8 cellular contexts compared by ENCODE assay signal in genomic region chr12:121536929-121537813, GRCh38. TPM values are rescaled to one million over a fixed set of nuclear protein-coding genes. Genes with fewer than 3 reads are reported as not detected.
DNase-seq lines count a peak whose midpoint lies in the region; ATAC-seq, FAIRE-seq and TF ChIP-seq lines count a peak whose summit lies in the region.

No MANE protein-coding gene starts in this region.

- H3K4me1 Mint-ChIP-seq in activated CD4-positive, alpha-beta T cell treated with anti-CD3 and anti-CD28 coated beads, Interleukin-2, amount 10 ng/mL, durations not matched to agents 7 days and 5 days, result peaks cover 43% of the 10 kb centered on the region

- peaks cover 43 to 54% of the 10 kb centered on the region in 2 experiments for H4K20me1 ChIP-seq in H1 (replicated peaks in 1 of 2; ENCODE audit: control insufficient read depth in 1 of 2, insufficient read depth in 2 of 2, low read length in 2 of 2)

- H2BK12ac ChIP-seq in H1 (ENCODE audit: low read depth, low read length) (no peak overlapping the region), mesenchymal stem cell (ENCODE audit: low read length in 2 of 2) (peak overlapping the region; percentile 22 to 67)

- H3K27ac ChIP-seq in H1 (ENCODE audit: low read depth, low read length), result no peak overlapping the region
- peak overlapping the region; percentile 75 for H3K27ac ChIP-seq in mesenchymal stem cell (ENCODE audit: low read length, poor library complexity, severe bottlenecking)

- peaks cover 14% of the 10 kb centered on the region for H3K23me2 ChIP-seq in H1 (ENCODE audit: low read depth, low read length)

- H2BK120ac ChIP-seq in H1 (replicated peaks; ENCODE audit: low read depth, low read length) (no peak overlapping the region), mesenchymal stem cell (ENCODE audit: low read depth, low read length) (peak overlapping the region; percentile 82)

- H3K27me3 ChIP-seq in H1 (replicated peaks in 1 of 4; ENCODE audit: control insufficient read depth in 3 of 4, extremely low read depth in 1 of 4, insufficient read depth in 3 of 4, low read length in 3 of 4) (peaks cover 0 to 9% (median 0%) of the 10 kb centered on the region in 4 experiments; a peak in 3 of 7 replicates), mesenchymal stem cell (ENCODE audit: control insufficient read depth in 1 of 2, insufficient read depth in 1 of 2, low read length in 2 of 2) (no peaks in the 10 kb centered on the region)

- H3K4me2 ChIP-seq in H1 (ENCODE audit: insufficient read depth in 1 of 2, low read depth in 2 of 2, low read length in 2 of 2), result peak overlapping the region; percentile 86 to 95
- peak overlapping the region; percentile 99 for H3K4me2 ChIP-seq in mesenchymal stem cell (ENCODE audit: low read length, poor library complexity, severe bottlenecking)

- DNase-seq in Ammon's horn (ENCODE audit: low spot score) (peak; percentile 91), NCI-H226 (peak; percentile 59), H1 (ENCODE audit: low read depth in 1 of 2, low spot score in 2 of 2) (peak in 1 of 2 experiments; percentile 78), mesenchymal stem cell (peak; percentile 89)
- DNase-seq in activated CD4-positive, alpha-beta T cell treated with anti-CD3 and anti-CD28 coated beads, Interleukin-2, amount 10 ng/mL, durations not matched to agents 7 days and 5 days, result peak; percentile 43
- peak; percentile 33 to 43 for DNase-seq in stimulated activated CD8-positive, alpha-beta memory T cell treated with anti-CD3 and anti-CD28 coated beads, Interleukin-7, amount 100 ng/mL, for 48 hours (ENCODE audit: extremely low read depth in 1 of 2, low read depth in 1 of 2)

- H3K27ac Mint-ChIP-seq in activated CD4-positive, alpha-beta T cell treated with anti-CD3 and anti-CD28 coated beads, Interleukin-2, amount 10 ng/mL, durations not matched to agents 7 days and 5 days, result peak overlapping the region; percentile 79

- H4K91ac ChIP-seq in H1 (replicated peaks; ENCODE audit: insufficient read length, low read length) (no peak overlapping the region), mesenchymal stem cell (ENCODE audit: low read length) (peak overlapping the region; percentile 52)

- no peaks in the 10 kb centered on the region for H3K9me3 ChIP-seq in H1 (ENCODE audit: insufficient read depth in 2 of 2, low read depth in 1 of 2, low read length in 1 of 2)
- no peaks in the 10 kb centered on the region for H3K9me3 ChIP-seq in mesenchymal stem cell (ENCODE audit: control insufficient read depth, low read length)

- peaks cover 11 to 25% (median 16%) of the 10 kb centered on the region in 4 experiments for H3K36me3 ChIP-seq in H1 (ENCODE audit: control insufficient read depth in 2 of 4, insufficient read depth in 4 of 4, low read length in 3 of 4)
- H3K36me3 ChIP-seq in mesenchymal stem cell (ENCODE audit: control insufficient read depth in 1 of 2, insufficient read depth in 2 of 2, low read depth in 1 of 2, low read length in 2 of 2), result peaks cover 11 to 14% of the 10 kb centered on the region in 2 experiments

- H3K4me3 ChIP-seq in H1 (ENCODE audit: extremely low read depth in 1 of 4, insufficient read depth in 2 of 4, low read depth in 3 of 4, low read length in 4 of 4), result peak overlapping the region; percentile 0 to 59 (median 45); a peak in 7 of 8 replicates
- H3K4me3 ChIP-seq in mesenchymal stem cell (ENCODE audit: insufficient read depth in 1 of 2, low read depth in 1 of 2, low read length in 2 of 2), result peak overlapping the region; percentile 63 to 80

- no peak overlapping the region for H2BK20ac ChIP-seq in H1 (ENCODE audit: low read length)

- H2BK15ac ChIP-seq in H1 (ENCODE audit: low read length) (no peak overlapping the region), mesenchymal stem cell (ENCODE audit: low read depth, poor library complexity, severe bottlenecking) (peak overlapping the region; percentile 94)

- H3K9ac ChIP-seq in H1 (replicated peaks in 1 of 4; ENCODE audit: extremely low read depth in 1 of 4, low read depth in 3 of 4, low read length in 3 of 4) (peak overlapping the region in 1 of 4 experiments; percentile 25; a peak in 1 of 7 replicates), mesenchymal stem cell (ENCODE audit: low read length) (peak overlapping the region; percentile 80)

- no peak overlapping the region for H3K23ac ChIP-seq in H1 (ENCODE audit: insufficient read length)
- H3K23ac ChIP-seq in mesenchymal stem cell (ENCODE audit: low read length in 2 of 2), result peak overlapping the region in 1 of 2 experiments; percentile 27

- peak overlapping the region; percentile 67 for H3K4me3 Mint-ChIP-seq in activated CD4-positive, alpha-beta T cell treated with anti-CD3 and anti-CD28 coated beads, Interleukin-2, amount 10 ng/mL, durations not matched to agents 7 days and 5 days

- H3K18ac ChIP-seq in H1 (ENCODE audit: extremely low read depth, low read length) (no peak overlapping the region; the same call in 1 of the 2 replicates), mesenchymal stem cell (ENCODE audit: low read depth in 1 of 2, low read length in 2 of 2) (peak overlapping the region; percentile 64 to 91)

- H3K27me3 Mint-ChIP-seq in activated CD4-positive, alpha-beta T cell treated with anti-CD3 and anti-CD28 coated beads, Interleukin-2, amount 10 ng/mL, durations not matched to agents 7 days and 5 days, result no peaks in the 10 kb centered on the region

- CTCF ChIA-PET in activated CD4-positive, alpha-beta T cell treated with anti-CD3 and anti-CD28 coated beads, Interleukin-2, amount 10 ng/mL, durations not matched to agents 7 days and 5 days (lab: Charles Lee), result interaction anchor here (0.6 to 1.4 kb wide), 5 partner anchors 11 to 89 kb away, joined by 3 to 4 read pairs (median 3); partner anchors contain the start of gene ORAI1
- CTCF ChIA-PET in H1 (lab: Charles Lee; ENCODE audit: partially characterized antibody), result interaction anchor here (0.6 to 1.8 kb wide), 3 partner anchors 15 to 58 kb away, joined by 3 to 6 read pairs (median 3); no protein-coding TSS in a partner anchor

- no peak for TF ChIP-seq RAD21 in H1 (IDR thresholded peaks at IDR 0.05 in 1 of 2, conservative IDR thresholded peaks at IDR 0.05 in 1 of 2; ENCODE audit: low read depth in 2 of 2, low read length in 2 of 2)

- no peak overlapping the region for H4K5ac ChIP-seq in H1 (ENCODE audit: insufficient read length, low read depth, low read length)

- TF ChIP-seq POLR2A in H1 (IDR thresholded peaks at IDR 0.05; ENCODE audit: control extremely low read depth in 1 of 2, low read depth in 2 of 2, low read length in 2 of 2), result no peak

- no peak for TF ChIP-seq EP300 in H1 (IDR thresholded peaks at IDR 0.05; ENCODE audit: borderline replicate concordance in 1 of 2, low read depth in 2 of 2, low read length in 2 of 2)

- H3K4me1 ChIP-seq in H1 (replicated peaks in 1 of 4; ENCODE audit: control insufficient read depth in 3 of 4, insufficient read depth in 4 of 4, low read length in 3 of 4) (peaks cover 7 to 32% (median 25%) of the 10 kb centered on the region in 4 experiments), mesenchymal stem cell (ENCODE audit: control insufficient read depth, insufficient read depth, low read depth, low read length) (peaks cover 27% of the 10 kb centered on the region)

- peaks cover 0 to 33% of the 10 kb centered on the region in 2 experiments; a peak in 2 of 4 replicates for H3K79me2 ChIP-seq in H1 (ENCODE audit: control insufficient read depth in 1 of 2, insufficient read depth in 2 of 2, low read length in 2 of 2)

- H2AFZ ChIP-seq in H1 (ENCODE audit: low read length), result no peak overlapping the region
- H2AFZ ChIP-seq in mesenchymal stem cell (ENCODE audit: low read depth, low read length), result peak overlapping the region; percentile 32

- H3K4ac ChIP-seq in H1 (replicated peaks; ENCODE audit: insufficient read length, low read depth, low read length), result no peak overlapping the region
- peak overlapping the region in 1 of 2 experiments; percentile 73 for H3K4ac ChIP-seq in mesenchymal stem cell (ENCODE audit: low read depth in 1 of 2, low read length in 2 of 2)

- ATAC-seq in GM18870 (IDR thresholded peaks at IDR 0.05; ENCODE audit: unreplicated experiment), result peak; percentile 49
- peak; percentile 58 for ATAC-seq in HG03064 (IDR thresholded peaks at IDR 0.05; ENCODE audit: low read depth, unreplicated experiment)

- 7% methylated on average over 33 of the region's 71 CpGs; no CpG with 5 or more reads in 1 of the 2 experiments for WGBS in H1 (ENCODE audit: extremely low coverage in 1 of 2, insufficient coverage in 1 of 2, insufficient read length in 1 of 2, insufficient replicate concordance in 2 of 2, low coverage in 1 of 2, low lambda C conversion rate in 2 of 2, missing lambda C conversion rate in 1 of 2), 2 experiments
- 2% methylated on average over 57 of the region's 71 CpGs for WGBS in mesenchymal stem cell

- no peak for FAIRE-seq in H1 (lab: Jason Lieb, UNC)

- H3K14ac ChIP-seq in H1 (ENCODE audit: insufficient read length), result no peak overlapping the region
- peak overlapping the region in 1 of 2 experiments; percentile 72 for H3K14ac ChIP-seq in mesenchymal stem cell (ENCODE audit: low read length in 2 of 2)

- H3K79me1 ChIP-seq in H1 (ENCODE audit: low read depth, low read length) (peaks cover 15% of the 10 kb centered on the region), mesenchymal stem cell (replicated peaks; ENCODE audit: low read length, poor library complexity, severe bottlenecking) (peaks cover 3% of the 10 kb centered on the region)

- H3K9me3 Mint-ChIP-seq in activated CD4-positive, alpha-beta T cell treated with anti-CD3 and anti-CD28 coated beads, Interleukin-2, amount 10 ng/mL, durations not matched to agents 7 days and 5 days, result no peaks in the 10 kb centered on the region

- peak overlapping the region; percentile 53; the same call in 1 of the 2 replicates for H4K8ac ChIP-seq in H1 (ENCODE audit: extremely low read depth, insufficient read depth, low read length)
- H4K8ac ChIP-seq in mesenchymal stem cell (ENCODE audit: low read length), result peak overlapping the region; percentile 72

- peaks cover 21% of the 10 kb centered on the region for H3K36me3 Mint-ChIP-seq in activated CD4-positive, alpha-beta T cell treated with anti-CD3 and anti-CD28 coated beads, Interleukin-2, amount 10 ng/mL, durations not matched to agents 7 days and 5 days (ENCODE audit: low read depth)

- H2BK5ac ChIP-seq in H1 (ENCODE audit: low read depth, low read length) (no peak overlapping the region), mesenchymal stem cell (ENCODE audit: low read depth, low read length, poor library complexity, severe bottlenecking) (peak overlapping the region; percentile 61)

- no peak overlapping the region for H3K56ac ChIP-seq in H1 (replicated peaks; ENCODE audit: insufficient read length, low read depth, low read length)

- TF ChIP-seq CTCF in H1 (IDR thresholded peaks at IDR 0.05; ENCODE audit: control extremely low read depth in 1 of 3, insufficient read depth in 1 of 3, low read depth in 1 of 3, low read length in 3 of 3), result no peak

- POLR2A ChIA-PET in activated CD4-positive, alpha-beta T cell treated with anti-CD3 and anti-CD28 coated beads, Interleukin-2, amount 10 ng/mL, durations not matched to agents 7 days and 5 days (lab: Charles Lee), result no interaction called here
- POLR2A ChIA-PET in H1 (lab: Charles Lee; ENCODE audit: partially characterized antibody), result interaction anchor here (1.0 to 40.9 kb wide), 12 partner anchors 9 to 156 kb away, joined by 3 to 793 read pairs (median 6); partner anchors contain the start of genes KDM2B and ORAI1

- H2AK5ac ChIP-seq in H1 (ENCODE audit: low read depth, low read length), result no peak overlapping the region
- H2AK5ac ChIP-seq in mesenchymal stem cell (ENCODE audit: low read length, severe bottlenecking), result no peak overlapping the region

RNA-seq across cellular contexts. Expression of gene KDM2B, which starts 43.7 kb away (rescaled TPM):
- 10 to 100 TPM; 66.2 to 72.7 TPM for total RNA-seq in activated CD4-positive, alpha-beta T cell treated with anti-CD3 and anti-CD28 coated beads, Interleukin-2, amount 10 ng/mL, durations not matched to agents 7 days and 5 days
- 156 and 162 TPM in 2 replicates for total RNA-seq in H1 (2021; fragmentation: NEBNext Ultra II Directional; extraction: Animal tissue kit (Norgen Biotek cat#: 25700))
- polyA plus RNA-seq in H1 (2011; rRNA removed), result 111 and 167 TPM in 2 replicates
- polyA plus RNA-seq in H1 (2011; cell fraction: cytosol; rRNA removed), result 83.9 TPM
- 273 TPM for polyA plus RNA-seq in H1 (2011; cell fraction: nucleus; rRNA removed)
- polyA plus RNA-seq in H1 (2012, experiment 1 of 2), result 96.2 to 111 TPM (median 103 TPM) in 4 replicates
- 36.6 TPM for polyA plus RNA-seq in H1 (2012, experiment 2 of 2)
- polyA plus RNA-seq in H1 (2013, experiment 1 of 2), result 77.1 TPM
- 72.5 TPM for polyA plus RNA-seq in H1 (2013, experiment 2 of 2)
- 262 and 318 TPM in 2 replicates for polyA minus RNA-seq in H1 (2011; rRNA and poly(A)+ RNA removed)
- 128 TPM for polyA minus RNA-seq in H1 (2011; cell fraction: cytosol; rRNA and poly(A)+ RNA removed)
- polyA minus RNA-seq in H1 (2011; cell fraction: nucleus; rRNA and poly(A)+ RNA removed), result 128 TPM
- polyA plus RNA-seq in mesenchymal stem cell (2013, experiment 1 of 2), result 15.0 TPM
- polyA plus RNA-seq in mesenchymal stem cell (2013, experiment 2 of 2), result 13.5 TPM
